ENCODE assay signal across 8 cellular contexts in genomic region chr7:36115448-36116321, GRCh38. TPM values are rescaled to one million over a fixed set of nuclear protein-coding genes. Genes with fewer than 3 reads are reported as not detected.
DNase-seq lines count a peak whose midpoint lies in the region; ATAC-seq, FAIRE-seq and TF ChIP-seq lines count a peak whose summit lies in the region.

No MANE protein-coding gene starts in this region.

- H3K36me3 ChIP-seq in esophagus squamous epithelium, result no peaks in the 10 kb centered on the region

- H3K27ac ChIP-seq in esophagus squamous epithelium, result peak overlapping the region in 2 of 4 donors; percentile 39 to 45

- peak; percentile 93 for FAIRE-seq in H54 (lab: Jason Lieb, UNC)

- H3K27me3 ChIP-seq in esophagus squamous epithelium, result no peaks in the 10 kb centered on the region

- intact Hi-C loops in sciatic nerve (cut with DNase I), result no loop called here
- intact Hi-C loops in esophagus squamous epithelium (cut with DNase I), result no loop called here

- DNase-seq in GM10266 (ENCODE audit: extremely low spot score) (peak; percentile 73), H54 (ENCODE audit: insufficient read length, low spot score) (peak; percentile 94), MV-4-11 (lab: John Stamatoyannopoulos, UW) (peak; percentile 96), fibroblast of pulmonary artery (ENCODE audit: low read depth) (peak; percentile 95), sciatic nerve (ENCODE audit: low spot score) (peak; percentile 72), esophagus squamous epithelium (lab: John Stamatoyannopoulos, UW) (no peak), NCI-H2107 (lab: John Stamatoyannopoulos, UW) (no peak)
- DNase-seq in activated CD8-positive, alpha-beta memory T cell treated with anti-CD3 and anti-CD28 coated beads, Interleukin-2, amount 50 U/mL, for 24 hours (ENCODE audit: extremely low read depth), result peak; percentile 75

- TF ChIP-seq POLR2A in H54 (IDR thresholded peaks at IDR 0.05; ENCODE audit: low read depth, low read length) (peak; percentile 33; the same call in 1 of the 2 replicates), esophagus squamous epithelium (IDR thresholded peaks at IDR 0.05) (no peak)

- ATAC-seq in sciatic nerve, result peak; percentile 44

- H3K4me1 ChIP-seq in esophagus squamous epithelium, result peaks cover 12 to 56% (median 35%) of the 10 kb centered on the region in 3 donors

- H3K9me3 ChIP-seq in esophagus squamous epithelium, result no peaks in the 10 kb centered on the region

- H3K4me3 ChIP-seq in fibroblast of pulmonary artery (replicated peaks; ENCODE audit: low read depth, low read length), result no peak overlapping the region
- no peak overlapping the region for H3K4me3 ChIP-seq in esophagus squamous epithelium

- no peak for TF ChIP-seq CTCF in GM10266 (IDR thresholded peaks at IDR 0.05; ENCODE audit: control insufficient read depth, insufficient read depth, low read depth, missing control alignments)
- TF ChIP-seq CTCF in fibroblast of pulmonary artery (IDR thresholded peaks at IDR 0.05; ENCODE audit: low read length, missing control alignments), result no peak
- TF ChIP-seq CTCF in esophagus squamous epithelium (IDR thresholded peaks at IDR 0.05), result no peak

- WGBS in esophagus squamous epithelium, 2 donors, result 38 to 59% methylated on average over 7 to 8 of the region's 9 CpGs

RNA-seq across cellular contexts. Expression of gene EEPD1, which starts 37.4 kb away (rescaled TPM):
- total RNA-seq in sciatic nerve (19.3 TPM), esophagus squamous epithelium (10 to 100 TPM in 1 of 4 donors, 1 to 10 TPM in 3; 2.3 to 10.2 (median 4.8) TPM)

Comparison
In these comparisons a context has a peak if more than half of its experiments do, and no peak if none do; other contexts are left out.
1. DNase-seq: peak in GM10266 (single experiment), H54 (single experiment), MV-4-11 (single experiment), activated CD8-positive, alpha-beta memory T cell treated with anti-CD3 and anti-CD28 coated beads, Interleukin-2, amount 50 U/mL, for 24 hours (single experiment), fibroblast of pulmonary artery (single experiment) and sciatic nerve (single experiment); none in esophagus squamous epithelium (single experiment) and NCI-H2107 (single experiment).